14 cellular contexts compared by ENCODE assay signal in genomic region chr13:44403720-44404063, GRCh38. TPM values are rescaled to one million over a fixed set of nuclear protein-coding genes. Genes with fewer than 3 reads are reported as not detected.
DNase-seq lines count a peak whose midpoint lies in the region; ATAC-seq and TF ChIP-seq lines count a peak whose summit lies in the region.
"Had no signal": no experiment of that assay in that cellular context is flagged by ENCODE, and none has a peak within 500 bp of the region (broad histone marks: within the 10 kb centered on the region; RNA-seq: fewer than 3 reads in every experiment).

No MANE protein-coding gene starts in this region.

- no peaks in the 10 kb centered on the region for H3K9me3 ChIP-seq in HAP-1
- no peaks in the 10 kb centered on the region for H3K9me3 ChIP-seq in Panc1 (ENCODE audit: control insufficient read depth, insufficient read depth, low read depth, low read length)
- no peaks in the 10 kb centered on the region for H3K9me3 ChIP-seq in iPS-15b (ENCODE audit: control insufficient read depth, insufficient read depth, low read length)
- H3K9me3 ChIP-seq: gastroesophageal sphincter had no signal

- H3K36me3 ChIP-seq in HAP-1 (replicated peaks) (no peaks in the 10 kb centered on the region), Panc1 (ENCODE audit: control insufficient read depth, insufficient read depth, low read length) (no peaks in the 10 kb centered on the region), iPS-15b (ENCODE audit: control insufficient read depth, insufficient read depth, low read length) (no peaks in the 10 kb centered on the region)
- H3K36me3 ChIP-seq: gastroesophageal sphincter had no signal

- no peaks in the 10 kb centered on the region for H3K9me3 Mint-ChIP-seq in progenitor cell of endocrine pancreas (ENCODE audit: low read depth)
- H3K9me3 Mint-ChIP-seq in T-helper 2 cell treated with Interferon-gamma antibody and Interleukin-4, amounts not matched to agents 5 μg/mL and 100 μg/mL, for 36 hours = no peaks in the 10 kb centered on the region
- H3K9me3 Mint-ChIP-seq: CD4-positive, alpha-beta memory T cell; neural crest cell had no signal

- peak overlapping the region; percentile 66 for H3K4me3 Mint-ChIP-seq in progenitor cell of endocrine pancreas (ENCODE audit: low read depth)
- no peak overlapping the region for H3K4me3 Mint-ChIP-seq in T-helper 2 cell treated with Interferon-gamma antibody and Interleukin-4, amounts not matched to agents 5 μg/mL and 100 μg/mL, for 36 hours
- H3K4me3 Mint-ChIP-seq: CD4-positive, alpha-beta memory T cell; IgD-negative memory B cell; neural crest cell had no signal

- TF ChIP-seq CTCF in Panc1 (IDR thresholded peaks at IDR 0.05) (no peak), progenitor cell of endocrine pancreas (IDR thresholded peaks at IDR 0.05; ENCODE audit: unreplicated experiment) (no peak)

- in situ Hi-C loops in HAP-1 (cut with MboI; ENCODE audit: low sequenced_read_pairs) = no loop called here
- in situ Hi-C loops in Panc1 (cut with HindIII; ENCODE audit: low pct_unique_long_range_greater_than_20kb, low sequenced_read_pairs) = no loop called here

- peaks cover 3% of the 10 kb centered on the region for H3K27me3 Mint-ChIP-seq in progenitor cell of endocrine pancreas
- peaks cover 3% of the 10 kb centered on the region for H3K27me3 Mint-ChIP-seq in T-helper 2 cell treated with Interferon-gamma antibody and Interleukin-4, amounts not matched to agents 5 μg/mL and 100 μg/mL, for 36 hours (ENCODE audit: low read depth)

- H3K4me1 Mint-ChIP-seq in progenitor cell of endocrine pancreas (ENCODE audit: low read depth) = peaks cover 44% of the 10 kb centered on the region
- H3K4me1 Mint-ChIP-seq in T-helper 2 cell treated with Interferon-gamma antibody and Interleukin-4, amounts not matched to agents 5 μg/mL and 100 μg/mL, for 36 hours (ENCODE audit: low read depth) = no peaks in the 10 kb centered on the region
- H3K4me1 Mint-ChIP-seq: CD4-positive, alpha-beta memory T cell; IgD-negative memory B cell had no signal

- H3K36me3 Mint-ChIP-seq in progenitor cell of endocrine pancreas (ENCODE audit: insufficient read depth) = no peaks in the 10 kb centered on the region
- H3K36me3 Mint-ChIP-seq in T-helper 2 cell treated with Interferon-gamma antibody and Interleukin-4, amounts not matched to agents 5 μg/mL and 100 μg/mL, for 36 hours (ENCODE audit: low read depth) = no peaks in the 10 kb centered on the region
- H3K36me3 Mint-ChIP-seq: CD4-positive, alpha-beta memory T cell; IgD-negative memory B cell had no signal

- BruUV-seq in Panc1 (replicated peaks; lab: Mats Ljungman, UMichigan) = no TSS peak

- intact Hi-C loops in Panc1 (cut with micrococcal nuclease; ENCODE audit: unreplicated experiment) = no loop called here

- ATAC-seq in Panc1 = peak; percentile 70
- ATAC-seq: gastroesophageal sphincter had no signal

- H3K27me3 ChIP-seq in HAP-1 (ENCODE audit: low read depth) (no peaks in the 10 kb centered on the region), Panc1 (ENCODE audit: control insufficient read depth, insufficient read depth, low read length) (no peaks in the 10 kb centered on the region), iPS-15b (ENCODE audit: control insufficient read depth, insufficient read depth, low read length) (no peaks in the 10 kb centered on the region)
- H3K27me3 ChIP-seq: gastroesophageal sphincter had no signal

- CTCF ChIA-PET in Panc1 (lab: Charles Lee) = no interaction called here

- POLR2A ChIA-PET in Panc1 (lab: Charles Lee) = no interaction called here

- H3K4me1 ChIP-seq in HAP-1 (peaks cover 18% of the 10 kb centered on the region), Panc1 (ENCODE audit: control insufficient read depth, insufficient read depth, low read length) (peaks cover 5% of the 10 kb centered on the region; the same call in 1 of the 2 replicates), iPS-15b (ENCODE audit: control insufficient read depth, insufficient read depth, low read length) (peaks cover 49% of the 10 kb centered on the region)

- H3K4me3 ChIP-seq in HAP-1 = no peak overlapping the region
- H3K4me3 ChIP-seq in Panc1 (ENCODE audit: low read depth in 2 of 2, low read length in 2 of 2) = peak overlapping the region in 1 of 2 experiments; percentile 35; a peak in 2 of 4 replicates
- peak overlapping the region; percentile 31 for H3K4me3 ChIP-seq in iPS-15b (ENCODE audit: low read depth, low read length)
- H3K4me3 ChIP-seq: gastroesophageal sphincter had no signal

- peak overlapping the region; percentile 85 for H3K27ac Mint-ChIP-seq in progenitor cell of endocrine pancreas
- H3K27ac Mint-ChIP-seq in T-helper 2 cell treated with Interferon-gamma antibody and Interleukin-4, amounts not matched to agents 5 μg/mL and 100 μg/mL, for 36 hours = no peak overlapping the region
- H3K27ac Mint-ChIP-seq: CD4-positive, alpha-beta memory T cell; IgD-negative memory B cell had no signal

- H3K27ac ChIP-seq in Panc1 (ENCODE audit: low read length) = no peak overlapping the region; the same call in 1 of the 2 replicates
- H3K27ac ChIP-seq: gastroesophageal sphincter had no signal

- peak; percentile 48 to 73 for DNase-seq in HAP-1 (ENCODE audit: low spot score in 2 of 2)
- no peak for DNase-seq in Panc1 (ENCODE audit: low read depth, low spot score)
- DNase-seq in progenitor cell of endocrine pancreas (ENCODE audit: low spot score, unreplicated experiment) = no peak
- no peak for DNase-seq in central memory CD4-positive, alpha-beta T cell
- no peak for DNase-seq in HT-29 (ENCODE audit: low spot score)
- DNase-seq in T-helper 2 cell treated with Interferon-gamma antibody and Interleukin-4, amounts not matched to agents 5 μg/mL and 100 μg/mL, for 36 hours (ENCODE audit: low spot score) = no peak
- DNase-seq in T1000 (lab: John Stamatoyannopoulos, UW) = no peak
- DNase-seq: activated effector memory CD4-positive, alpha-beta T cell treated with Interleukin-2 at 50 U/mL for 16 hours; CD4-positive, alpha-beta memory T cell; left cardiac atrium had no signal

- peak overlapping the region; percentile 32 for H3K9ac ChIP-seq in iPS-15b (ENCODE audit: low read depth, low read length)

RNA-seq across cellular contexts. Expression of gene SERP2, which starts 30.1 kb away (rescaled TPM):
- 0.18 TPM for total RNA-seq in Panc1 (2021; ENCODE audit: unreplicated experiment)
- 0.29 TPM for polyA plus RNA-seq in Panc1 (2012; ENCODE audit: insufficient read length)
- 6.3 and 6.8 TPM in 2 replicates for total RNA-seq in progenitor cell of endocrine pancreas
- total RNA-seq in HT-29 (2014; rRNA removed; shearing (Covaris generic)) = 5.4 and 7.7 TPM in 2 replicates
- total RNA-seq: CD4-positive, alpha-beta memory T cell had no signal
- polyA plus RNA-seq: CD4-positive, alpha-beta memory T cell; IgD-negative memory B cell had no signal

Comparison
In these comparisons a context has a peak if more than half of its experiments do, and no peak if none do; other contexts are left out.
1. DNase-seq: peak in HAP-1 (2 of 2); none in Panc1 (single experiment), progenitor cell of endocrine pancreas (single experiment), central memory CD4-positive, alpha-beta T cell (single experiment), HT-29 (single experiment), T-helper 2 cell treated with Interferon-gamma antibody and Interleukin-4, amounts not matched to agents 5 μg/mL and 100 μg/mL, for 36 hours (single experiment) and T1000 (single experiment).